1 cellular context compared by ENCODE assay signal in the genomic region with DNA sequence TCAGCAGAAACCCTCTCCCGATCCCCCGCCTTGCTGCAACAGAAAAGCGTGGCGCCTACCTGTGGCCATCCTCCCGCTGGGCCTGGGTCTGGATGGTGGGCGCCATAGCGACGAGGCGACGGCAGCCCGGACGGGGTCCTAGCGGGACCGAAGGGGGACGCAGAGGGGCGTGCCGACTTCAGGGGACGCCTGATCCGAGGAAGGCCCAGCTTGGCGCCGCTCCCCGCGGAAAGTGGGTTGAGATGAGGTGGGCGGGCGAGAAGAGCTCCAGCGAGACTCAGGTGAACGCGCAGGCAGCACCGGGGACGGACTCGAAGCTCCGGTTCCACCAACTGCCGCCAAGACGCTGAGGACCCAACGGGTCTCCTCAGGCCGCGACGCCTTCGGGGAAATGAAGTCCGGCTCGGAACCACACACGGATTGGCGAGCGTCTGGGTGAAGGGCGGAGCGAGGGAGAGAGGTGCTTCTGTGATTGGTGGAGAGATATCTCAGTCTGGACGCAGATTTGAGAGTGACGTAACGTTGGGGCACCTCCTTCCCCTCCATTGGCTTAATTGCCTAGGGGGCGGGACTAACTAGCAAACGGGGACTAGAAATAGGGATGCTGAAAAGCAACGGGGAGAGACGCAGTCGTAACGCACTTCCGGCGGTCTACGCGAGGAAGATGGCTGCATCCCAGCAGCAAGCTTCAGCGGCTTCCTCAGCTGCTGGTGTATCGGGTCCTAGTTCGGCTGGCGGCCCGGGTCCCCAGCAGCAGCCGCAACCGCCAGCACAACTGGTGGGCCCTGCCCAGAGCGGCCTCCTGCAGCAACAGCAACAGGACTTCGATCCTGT.
TF ChIP-seq lines count a peak whose summit lies in the region.

Gene MED29, plus strand, starts transcription at position 620 of the 834 bp plus-strand sequence. Its CDS starts 45 bp downstream, at position 665.
Gene PAF1, minus strand, starts transcription at position 348 of the 834 bp plus-strand sequence. Its CDS starts 242 bp downstream, at position 106.

TF ChIP-seq in SK-N-SH, 30 proteins besides CTCF, POLR2A, EP300 and RAD21 (continued from another document):
- TF ChIP-seq USF2 (IDR thresholded peaks at IDR 0.05; ENCODE audit: borderline replicate concordance, low read depth, low read length) (no peak), GABPA (IDR thresholded peaks at IDR 0.05; ENCODE audit: low read depth) (peak; percentile 79), NRF1 (IDR thresholded peaks at IDR 0.05; ENCODE audit: low read depth, low read length) (no peak), FOSL2 (IDR thresholded peaks at IDR 0.05; ENCODE audit: borderline replicate concordance, low read depth) (no peak), TCF12 (IDR thresholded peaks at IDR 0.05) (no peak)
